Comparison of ENCODE assay signal across 8 cellular contexts in the genomic region with DNA sequence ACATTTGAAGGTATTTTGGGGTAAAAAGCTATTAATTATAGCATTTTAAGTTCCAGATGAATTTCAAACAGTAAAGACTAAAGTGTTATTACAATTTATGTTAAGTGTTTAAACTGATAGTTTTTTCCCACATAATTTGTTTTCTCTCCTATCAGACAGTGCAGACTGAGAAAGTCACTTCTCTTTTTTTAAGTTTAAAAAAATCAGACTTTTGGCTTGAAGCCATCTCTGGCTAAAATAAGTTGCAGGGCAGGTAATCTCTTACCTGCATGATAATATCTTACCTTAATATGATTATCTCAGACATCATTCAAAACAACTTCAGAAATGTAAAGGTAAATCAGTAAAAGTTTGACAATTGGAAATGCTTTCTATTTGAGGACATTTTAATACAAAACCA.
"Had no signal": no experiment of that assay in that cellular context is flagged by ENCODE, and none has a peak within 500 bp of the region (broad histone marks: within the 10 kb centered on the region; RNA-seq: fewer than 3 reads in every experiment).

No MANE protein-coding gene starts in this region.

- FAIRE-seq: H1, H54, HTR-8/SVneo had no signal

- DNase-seq: H9, HCEC 1CT, IMR-90, KG1 had no signal

- ATAC-seq: GM23338 had no signal
